In the genomic region with DNA sequence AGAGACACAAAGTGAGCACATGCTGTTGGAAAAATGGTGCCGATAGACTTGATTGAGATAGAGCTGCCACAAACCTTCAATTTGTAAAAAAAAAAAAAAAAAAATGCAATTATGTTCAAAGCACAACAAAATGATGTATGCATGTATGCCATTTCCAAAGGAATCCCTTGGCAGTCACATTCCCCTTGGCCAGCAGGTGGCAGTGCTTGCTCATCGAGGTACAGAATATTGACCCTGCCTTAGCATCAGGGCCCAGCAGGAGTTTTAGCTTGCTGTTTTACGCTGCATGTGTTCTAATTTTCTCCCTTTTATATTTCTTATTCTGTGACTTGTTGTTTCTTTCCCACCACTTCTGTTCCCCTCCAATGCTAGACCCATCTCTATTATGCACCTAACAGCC, we compare ENCODE assay signal across 8 cellular contexts. TPM values are rescaled to one million over a fixed set of nuclear protein-coding genes. Genes with fewer than 3 reads are reported as not detected.
DNase-seq lines count a peak whose midpoint lies in the region; TF ChIP-seq lines count a peak whose summit lies in the region.

No MANE protein-coding gene starts in this region.

- H3F3A ChIP-seq in GM23248 (ENCODE audit: insufficient read depth) (no peaks in the 10 kb centered on the region), Loucy (ENCODE audit: low read depth) (no peaks in the 10 kb centered on the region)

- CTCF ChIA-PET in activated naive CD4-positive, alpha-beta T cell treated with anti-CD3 and anti-CD28 coated beads, Interleukin-2, amount 10 ng/mL, durations not matched to agents 7 days and 5 days (lab: Charles Lee): interaction anchor here (0.6 to 6.0 kb wide), 11 partner anchors 9 to 431 kb away, joined by 3 to 172 read pairs (median 3); no protein-coding TSS in a partner anchor

- in situ Hi-C loops in GM23248 (cut with MboI): no loop called here

- H3K9ac ChIP-seq in GM23248: no peak overlapping the region
- H3K9ac ChIP-seq in Loucy (ENCODE audit: low read depth, low read length, poor library complexity, severe bottlenecking): no peak overlapping the region
- H3K9ac ChIP-seq in SK-N-MC (ENCODE audit: insufficient read length): no peak overlapping the region

- H3K9me2 ChIP-seq in GM23248 (ENCODE audit: insufficient read depth) (no peaks in the 10 kb centered on the region), Loucy (replicated peaks; ENCODE audit: low read depth, low read length) (no peaks in the 10 kb centered on the region)

- H3K4me3 Mint-ChIP-seq in activated naive CD4-positive, alpha-beta T cell treated with anti-CD3 and anti-CD28 coated beads, Interleukin-2, amount 10 ng/mL, durations not matched to agents 7 days and 5 days: no peak overlapping the region

- H3K36me3 Mint-ChIP-seq in activated naive CD4-positive, alpha-beta T cell treated with anti-CD3 and anti-CD28 coated beads, Interleukin-2, amount 10 ng/mL, durations not matched to agents 7 days and 5 days: no peaks in the 10 kb centered on the region

- WGBS in GM23248 (ENCODE audit: low coverage in 1 of 2, low lambda C conversion rate in 2 of 2, missing lambda C conversion rate in 2 of 2), 2 experiments: 25 to 30% methylated on average over 3 of the region's 3 CpGs

- peaks cover 13% of the 10 kb centered on the region for H3K4me1 Mint-ChIP-seq in activated naive CD4-positive, alpha-beta T cell treated with anti-CD3 and anti-CD28 coated beads, Interleukin-2, amount 10 ng/mL, durations not matched to agents 7 days and 5 days

- intact Hi-C loops in posterior vena cava (cut with DNase I) (loop anchor here in 1 of 2 donors (10.0 kb wide), 1 partner anchor 79 kb away; no protein-coding TSS in a partner anchor), uterus (cut with DNase I; ENCODE audit: low total_unique reads) (no loop called here)

- H3K27me3 Mint-ChIP-seq in activated naive CD4-positive, alpha-beta T cell treated with anti-CD3 and anti-CD28 coated beads, Interleukin-2, amount 10 ng/mL, durations not matched to agents 7 days and 5 days: no peaks in the 10 kb centered on the region

- no peak overlapping the region for H3K4me2 ChIP-seq in GM23248 (ENCODE audit: unreplicated experiment)
- H3K4me2 ChIP-seq in Loucy (ENCODE audit: low read depth, low read length, poor library complexity, severe bottlenecking): no peak overlapping the region

- H3K4me1 ChIP-seq in GM23248 (ENCODE audit: insufficient read depth): no peaks in the 10 kb centered on the region
- peaks cover 19% of the 10 kb centered on the region for H3K4me1 ChIP-seq in Loucy (ENCODE audit: insufficient read depth, low read length, poor library complexity, severe bottlenecking)
- H3K4me1 ChIP-seq in uterus: no peaks in the 10 kb centered on the region

- H4K20me1 ChIP-seq in GM23248 (ENCODE audit: insufficient read depth): no peaks in the 10 kb centered on the region
- H4K20me1 ChIP-seq in Loucy (ENCODE audit: insufficient read depth, low read length, poor library complexity, severe bottlenecking): no peaks in the 10 kb centered on the region

- TF ChIP-seq POLR2A in uterus (IDR thresholded peaks at IDR 0.05): no peak

- no peaks in the 10 kb centered on the region for H3K36me3 ChIP-seq in GM23248 (ENCODE audit: low read depth)
- H3K36me3 ChIP-seq in Loucy (ENCODE audit: insufficient read depth, low read length): no peaks in the 10 kb centered on the region
- no peaks in the 10 kb centered on the region for H3K36me3 ChIP-seq in SK-N-MC (ENCODE audit: insufficient read depth, low read length)
- H3K36me3 ChIP-seq in uterus: no peaks in the 10 kb centered on the region

- H3K79me2 ChIP-seq in GM23248 (ENCODE audit: insufficient read depth) (no peaks in the 10 kb centered on the region), Loucy (ENCODE audit: insufficient read depth, low read length) (no peaks in the 10 kb centered on the region)

- H3K27ac ChIP-seq in GM23248: no peak overlapping the region
- H3K27ac ChIP-seq in SK-N-MC: no peak overlapping the region
- no peak overlapping the region for H3K27ac ChIP-seq in uterus

- H3K4me3 ChIP-seq in GM23248 (no peak overlapping the region), Loucy (ENCODE audit: low read length, poor library complexity, severe bottlenecking) (no peak overlapping the region), SK-N-MC (no peak overlapping the region), uterus (no peak overlapping the region)

- DNase-seq in Daoy (ENCODE audit: low read depth): peak; percentile 58
- DNase-seq in GM23248: peak; percentile 61
- peak; percentile 45 for DNase-seq in SK-N-MC (ENCODE audit: low read depth, low spot score)
- peak; percentile 86 for DNase-seq in activated naive CD4-positive, alpha-beta T cell treated with anti-CD3 and anti-CD28 coated beads, Interleukin-2, amount 10 ng/mL, durations not matched to agents 7 days and 5 days
- DNase-seq in glomerular visceral epithelial cell (ENCODE audit: extremely low spot score): peak; percentile 49
- peak; percentile 92 for DNase-seq in posterior vena cava (ENCODE audit: low spot score)
- peak; percentile 59 to 62 for DNase-seq in uterus

- no peaks in the 10 kb centered on the region for H3K9me3 ChIP-seq in GM23248 (ENCODE audit: low read depth)
- no peaks in the 10 kb centered on the region for H3K9me3 ChIP-seq in Loucy (ENCODE audit: insufficient read depth, low read depth, low read length)
- no peaks in the 10 kb centered on the region for H3K9me3 ChIP-seq in SK-N-MC (ENCODE audit: low read depth, low read length)
- no peaks in the 10 kb centered on the region for H3K9me3 ChIP-seq in uterus

- H3K27me3 ChIP-seq in GM23248 (replicated peaks; ENCODE audit: insufficient read depth) (no peaks in the 10 kb centered on the region; the same call in 1 of the 2 replicates), Loucy (ENCODE audit: insufficient read depth, low read length, poor library complexity, severe bottlenecking) (no peaks in the 10 kb centered on the region), uterus (no peaks in the 10 kb centered on the region)

- TF ChIP-seq CTCF in Loucy (conservative IDR thresholded peaks at IDR 0.05; ENCODE audit: low read length): peak; percentile 69
- TF ChIP-seq CTCF in uterus (IDR thresholded peaks at IDR 0.05): peak; percentile 57 to 69 (median 64)

- H2AFZ ChIP-seq in GM23248 (no peak overlapping the region), Loucy (ENCODE audit: low read length) (no peak overlapping the region)

- no peaks in the 10 kb centered on the region for H3K9me3 Mint-ChIP-seq in activated naive CD4-positive, alpha-beta T cell treated with anti-CD3 and anti-CD28 coated beads, Interleukin-2, amount 10 ng/mL, durations not matched to agents 7 days and 5 days

- H3K27ac Mint-ChIP-seq in activated naive CD4-positive, alpha-beta T cell treated with anti-CD3 and anti-CD28 coated beads, Interleukin-2, amount 10 ng/mL, durations not matched to agents 7 days and 5 days: peak overlapping the region; percentile 45

RNA-seq across cellular contexts. Expression of gene CYBB, which starts 34.5 kb away (rescaled TPM):
- total RNA-seq in Daoy (2014; rRNA removed; shearing (Covaris generic)): 0.23 TPM in 1 of 2 replicates, not detected in the other
- not detected in 2 replicates for total RNA-seq in GM23248 (2014; rRNA removed; shearing (Covaris generic))
- polyA plus RNA-seq in GM23248 (2016; fragmentation: Nextera tagmentation; extraction: Ambion mirVana): not detected in 2 replicates
- total RNA-seq in posterior vena cava (10 to 100 TPM; 31.4 to 67.5 TPM), uterus (10 to 100 TPM; 10.2 to 36.7 (median 21.8) TPM)

RNA-seq across cellular contexts. Expression of gene XK, which starts 59.8 kb away (rescaled TPM):
- 1.7 and 2.0 TPM in 2 replicates for total RNA-seq in Daoy (2014; rRNA removed; shearing (Covaris generic))
- not detected in 2 replicates for total RNA-seq in GM23248 (2014; rRNA removed; shearing (Covaris generic))
- not detected in 2 replicates for polyA plus RNA-seq in GM23248 (2016; fragmentation: Nextera tagmentation; extraction: Ambion mirVana)
- 1 to 10 TPM; 1.6 to 1.7 TPM for total RNA-seq in posterior vena cava
- 1 to 10 TPM in 3 of 4 donors, under 1 TPM in 1; 0.26 to 5.0 (median 2.0) TPM for total RNA-seq in uterus
